ENCODE assay signal across 27 cellular contexts in the genomic region with DNA sequence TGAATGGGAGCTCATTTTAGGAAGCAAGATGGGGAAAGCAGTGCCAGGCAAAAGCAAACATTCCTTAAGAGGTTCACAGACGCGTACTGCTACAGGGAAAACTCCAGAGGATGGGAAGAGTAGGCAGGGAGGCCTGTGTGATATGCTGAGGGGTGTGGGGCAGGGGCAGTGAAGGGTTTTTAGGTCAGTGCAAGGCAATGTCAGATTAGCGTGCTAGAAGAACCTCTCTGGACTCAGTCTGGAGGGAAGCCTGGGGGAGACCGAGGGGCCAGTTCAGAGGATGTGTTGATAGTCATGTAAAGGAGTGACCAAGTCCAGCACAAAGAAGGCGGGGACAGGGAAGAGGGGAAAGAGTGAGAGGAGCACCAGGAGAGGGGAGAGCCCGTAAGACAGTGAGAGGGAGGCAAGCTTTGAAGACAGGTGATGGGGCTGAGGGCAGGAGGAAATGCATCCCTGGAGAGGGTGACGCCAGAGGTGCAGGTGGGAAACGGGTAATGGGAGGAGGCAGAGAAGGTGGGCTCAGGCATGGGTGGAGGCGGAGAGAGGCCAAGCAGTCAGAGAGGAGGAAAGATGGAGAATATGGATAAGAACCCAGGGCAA.
"Had no signal": no experiment of that assay in that cellular context is flagged by ENCODE, and none has a peak within 500 bp of the region (broad histone marks: within the 10 kb centered on the region; RNA-seq: fewer than 3 reads in every experiment).

No MANE protein-coding gene starts in this region.

- DNase-seq: activated B cell treated with CpG ODN at 0.5 μM for 24 hours; activated CD4-positive, alpha-beta memory T cell treated with anti-CD3 and anti-CD28 coated beads, Interleukin-2, amount 10 ng/mL, durations not matched to agents 7 days and 5 days; activated CD4-positive, alpha-beta T cell treated with anti-CD3 and anti-CD28 coated beads for 48 hours; activated CD4-positive, alpha-beta T cell treated with anti-CD3 and anti-CD28 coated beads, Interleukin-2, amount 50 U/mL, for 4 hours; activated CD8-positive, alpha-beta memory T cell treated with anti-CD3 and anti-CD28 coated beads, Interleukin-2, amount 50 U/mL, for 48 hours; activated gamma-delta T cell; activated naive CD4-positive, alpha-beta T cell; activated naive CD4-positive, alpha-beta T cell treated with anti-CD3 and anti-CD28 coated beads, Interleukin-2, amount 10 ng/mL, durations not matched to agents 7 days and 5 days; activated naive CD8-positive, alpha-beta T cell treated with anti-CD3 and anti-CD28 coated beads, Interleukin-2, amount 10 ng/mL, durations not matched to agents 7 days and 5 days; activated T-cell treated with anti-CD3 and anti-CD28 coated beads for 4 hours; activated T-cell treated with anti-CD3 and anti-CD28 coated beads, Interleukin-2, amount 50 U/mL, for 72 hours; cortex of kidney; dermis blood vessel endothelial cell; effector CD8-positive, alpha-beta T cell; foreskin keratinocyte; gastrocnemius medialis; glutamatergic neuron; T-cell; T-helper 9 cell; WERI-Rb-1 had no signal

- H3K27me3 ChIP-seq: ascending aorta, breast epithelium, cardiac muscle cell, gastrocnemius medialis, heart left ventricle had no signal

- H3K4me3 ChIP-seq: ascending aorta, breast epithelium, cardiac muscle cell, gastrocnemius medialis, heart left ventricle had no signal

- H3K27ac ChIP-seq: ascending aorta, breast epithelium, cardiac muscle cell, epithelial cell of prostate, foreskin keratinocyte, gastrocnemius medialis, heart left ventricle, WERI-Rb-1 had no signal

- ATAC-seq: activated CD4-positive, CD25-positive, alpha-beta regulatory T cell treated with anti-CD3 and anti-CD28 coated beads, Interleukin-2, amount 50 U/mL, for 24 hours; activated naive CD4-positive, alpha-beta T cell treated with anti-CD3 and anti-CD28 coated beads, Interleukin-2, amount 50 U/mL, for 72 hours; foreskin keratinocyte; gastrocnemius medialis; T-cell had no signal

- H3K9me3 ChIP-seq: ascending aorta, breast epithelium, gastrocnemius medialis, heart left ventricle had no signal

- H3K36me3 ChIP-seq: ascending aorta, breast epithelium, cardiac muscle cell, gastrocnemius medialis, heart left ventricle, WERI-Rb-1 had no signal

- H3K4me1 ChIP-seq: ascending aorta, breast epithelium, foreskin keratinocyte had no signal
